In genomic region chr15:65530318-65531111, GRCh38 we compare ENCODE assay signal across 1 cellular context.
TF ChIP-seq lines count a peak whose summit lies in the region.

TSS of gene HACD3 (plus strand) at chr15:65530463. CDS start at chr15:65530632, 169 bp downstream.

TF ChIP-seq in K562, 482 proteins besides CTCF, POLR2A, EP300 and RAD21 (continued from another document and continues in another):
- no peak for TF ChIP-seq PHF20 (IDR thresholded peaks at IDR 0.05; ENCODE audit: partially characterized antibody)
- TF ChIP-seq ZHX1 (conservative IDR thresholded peaks at IDR 0.05; ENCODE audit: low read length): no peak
- TF ChIP-seq CHAMP1 (IDR thresholded peaks at IDR 0.05): no peak
- peak; percentile 61; the same call in 1 of the 2 replicates for TF ChIP-seq ZBTB9 (CRISPR knock-in tag; IDR thresholded peaks at IDR 0.05)
- no peak for TF ChIP-seq ZNF431 (CRISPR knock-in tag; IDR thresholded peaks at IDR 0.05)
- peak; percentile 17 to 68; a peak in 1 of 4 replicates for TF ChIP-seq TEAD1 (CRISPR knock-in tag; IDR thresholded peaks at IDR 0.05)
- no peak for TF ChIP-seq LEF1 (IDR thresholded peaks at IDR 0.05)
- TF ChIP-seq ZNF449 (CRISPR knock-in tag; IDR thresholded peaks at IDR 0.05): no peak
- TF ChIP-seq VEZF1 (CRISPR knock-in tag; IDR thresholded peaks at IDR 0.05): peak; percentile 71
- TF ChIP-seq MAX (CRISPR knock-in tag; IDR thresholded peaks at IDR 0.05): peak; percentile 82
- TF ChIP-seq CHD7 (IDR thresholded peaks at IDR 0.05; ENCODE audit: low read depth, low read length): no peak
- no peak for TF ChIP-seq RFX1 (IDR thresholded peaks at IDR 0.05)
- peak; percentile 87 for TF ChIP-seq E2F1 (CRISPR knock-in tag; IDR thresholded peaks at IDR 0.05)
- TF ChIP-seq TBP (optimal IDR thresholded peaks at IDR 0.05; ENCODE audit: low read depth, low read length): peak; percentile 71
- TF ChIP-seq EWSR1 (IDR thresholded peaks at IDR 0.05; ENCODE audit: borderline replicate concordance, low read depth, partially characterized antibody): no peak
- no peak for TF ChIP-seq PTRF (tag; IDR thresholded peaks at IDR 0.05)
- TF ChIP-seq ZNF561 (CRISPR knock-in tag; conservative IDR thresholded peaks at IDR 0.05): no peak
- TF ChIP-seq PBX2 (CRISPR knock-in tag; IDR thresholded peaks at IDR 0.05; ENCODE audit: low read depth): no peak
- TF ChIP-seq PBX2 (tag; conservative IDR thresholded peaks at IDR 0.05; ENCODE audit: low read depth): no peak
- TF ChIP-seq HMGXB4 (CRISPR knock-in tag; IDR thresholded peaks at IDR 0.05): peak; percentile 95
